8 cellular contexts compared by ENCODE assay signal in genomic region chr9:136117291-136118060, GRCh38. TPM values are rescaled to one million over a fixed set of nuclear protein-coding genes. Genes with fewer than 3 reads are reported as not detected.
DNase-seq lines count a peak whose midpoint lies in the region; ATAC-seq and TF ChIP-seq lines count a peak whose summit lies in the region.

No MANE protein-coding gene starts in this region.

- H3K4me3 ChIP-seq in body of pancreas: peak overlapping the region; percentile 63 to 83
- H3K4me3 ChIP-seq in right lobe of liver: peak overlapping the region; percentile 92 to 97 (median 94)
- peak overlapping the region; percentile 74 to 97 for H3K4me3 ChIP-seq in tibial artery

- peaks cover 28% of the 10 kb centered on the region for H3K4me1 ChIP-seq in body of pancreas
- H3K4me1 ChIP-seq in right lobe of liver: peaks cover 0 to 33% (median 10%) of the 10 kb centered on the region in 4 donors
- peaks cover 0 to 35% (median 20%) of the 10 kb centered on the region in 4 donors for H3K4me1 ChIP-seq in tibial artery

- H3K9me3 ChIP-seq in body of pancreas (no peaks in the 10 kb centered on the region), right lobe of liver (no peaks in the 10 kb centered on the region), tibial artery (no peaks in the 10 kb centered on the region)

- H3K36me3 ChIP-seq in body of pancreas (replicated peaks in 1 of 2; ENCODE audit: insufficient read depth in 1 of 2, low read depth in 2 of 2): peaks cover 0 to 7% of the 10 kb centered on the region in 2 donors
- H3K36me3 ChIP-seq in right lobe of liver: peaks cover 0 to 8% (median 2%) of the 10 kb centered on the region in 4 donors
- peaks cover 0 to 35% (median 19%) of the 10 kb centered on the region in 3 donors for H3K36me3 ChIP-seq in tibial artery

- intact Hi-C loops in body of pancreas (cut with DNase I) (no loop called here), right lobe of liver (cut with DNase I) (no loop called here), tibial artery (cut with DNase I; ENCODE audit: low total_unique reads) (no loop called here)

- ATAC-seq in GM19467 (IDR thresholded peaks at IDR 0.05; ENCODE audit: unreplicated experiment) (peak; percentile 6), body of pancreas (peak; percentile 4), right lobe of liver (peak; percentile 10 to 36 (median 28)), HG03469 (IDR thresholded peaks at IDR 0.05; ENCODE audit: unreplicated experiment) (no peak)

- peak; percentile 41 for DNase-seq in CD1c-positive myeloid dendritic cell (ENCODE audit: extremely low spot score)
- peak; percentile 32 for DNase-seq in M059J (ENCODE audit: low read depth)
- peak in 2 of 4 donors; percentile 47 to 57 for DNase-seq in body of pancreas
- peak; percentile 62 to 90 (median 87) for DNase-seq in right lobe of liver
- DNase-seq in tibial artery: no peak
- DNase-seq in SIG-M5 treated with dmso at 0.1 percent for 504 hours (lab: John Stamatoyannopoulos, UW; ENCODE audit: unreplicated experiment): no peak

- TF ChIP-seq POLR2A in body of pancreas (IDR thresholded peaks at IDR 0.05): no peak
- peak; percentile 35 for TF ChIP-seq POLR2A in right lobe of liver (IDR thresholded peaks at IDR 0.05)

- WGBS in body of pancreas, 2 donors: 0 to 30% methylated on average over 10 to 30 of the region's 30 CpGs
- 19% methylated on average over 15 of the region's 30 CpGs for WGBS in right lobe of liver (ENCODE audit: insufficient coverage, low coverage, low lambda C conversion rate, missing lambda C conversion rate)

- peak overlapping the region; percentile 77 to 97 (median 84) for H3K27ac ChIP-seq in body of pancreas
- peak overlapping the region; percentile 97 for H3K27ac ChIP-seq in right lobe of liver
- H3K27ac ChIP-seq in tibial artery: peak overlapping the region; percentile 96 to 98

- TF ChIP-seq CTCF in body of pancreas (IDR thresholded peaks at IDR 0.05): no peak
- no peak for TF ChIP-seq CTCF in right lobe of liver (IDR thresholded peaks at IDR 0.05)
- TF ChIP-seq CTCF in tibial artery (IDR thresholded peaks at IDR 0.05): no peak

- H3K27me3 ChIP-seq in body of pancreas (no peaks in the 10 kb centered on the region), right lobe of liver (no peaks in the 10 kb centered on the region), tibial artery (no peaks in the 10 kb centered on the region)

RNA-seq across cellular contexts. Expression of gene TMEM250, which starts 1.2 kb away (rescaled TPM):
- total RNA-seq in M059J (2014; rRNA removed; shearing (Covaris generic)): 23.5 and 36.9 TPM in 2 replicates
- total RNA-seq in body of pancreas (10 to 100 TPM; 21.3 to 47.1 TPM), right lobe of liver (10 to 100 TPM; 12.4 to 29.7 (median 15.4) TPM)

RNA-seq across cellular contexts. Expression of gene NACC2, which starts 22.4 kb away (rescaled TPM):
- 4.2 and 9.8 TPM in 2 replicates for total RNA-seq in M059J (2014; rRNA removed; shearing (Covaris generic))
- total RNA-seq in body of pancreas (10 to 100 TPM; 16.6 to 21.1 TPM), right lobe of liver (10 to 100 TPM; 10.9 to 25.8 (median 13.8) TPM)

Comparison
In these comparisons a context has a peak if more than half of its experiments do, and no peak if none do; other contexts are left out.
1. DNase-seq: peak in CD1c-positive myeloid dendritic cell (single experiment), M059J (single experiment) and right lobe of liver (3 of 3); none in tibial artery (0 of 2) and SIG-M5 treated with dmso at 0.1 percent for 504 hours (single experiment).
2. Peak in every context shown above with its lines, with median percentiles within 50 percentile points of each other: H3K27ac ChIP-seq and H3K4me3 ChIP-seq.